Comparison of ENCODE assay signal across 9 cellular contexts in the genomic region with DNA sequence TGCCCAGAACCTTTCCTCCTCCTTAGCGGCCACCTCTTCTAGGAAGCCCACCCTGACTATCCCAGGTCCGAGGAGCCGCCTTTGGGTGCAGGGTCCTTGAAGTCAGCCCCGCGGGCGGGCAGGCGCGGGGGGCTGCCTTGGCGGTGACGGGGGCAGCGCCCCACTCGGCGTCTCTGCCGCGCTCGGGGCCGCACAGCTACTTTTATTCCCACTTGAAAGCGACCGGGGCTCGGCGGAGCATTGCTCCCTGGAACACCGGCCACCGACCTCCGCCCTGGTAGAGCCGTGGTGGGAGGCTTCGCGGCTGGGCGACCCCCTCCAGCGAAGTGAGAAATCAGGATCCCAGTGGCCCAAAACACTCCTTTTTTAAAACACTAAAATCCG.
DNase-seq lines count a peak whose midpoint lies in the region; TF ChIP-seq lines count a peak whose summit lies in the region.
"Had no signal": no experiment of that assay in that cellular context is flagged by ENCODE, and none has a peak within 500 bp of the region (broad histone marks: within the 10 kb centered on the region; RNA-seq: fewer than 3 reads in every experiment).

No MANE protein-coding gene starts in this region.

- H3K9me3 ChIP-seq in BLaER1 (peaks cover 9% of the 10 kb centered on the region; the same call in 1 of the 2 replicates), Loucy (ENCODE audit: insufficient read depth, low read depth, low read length) (no peaks in the 10 kb centered on the region; the same call in 1 of the 2 replicates)

- peaks cover 44% of the 10 kb centered on the region for H4K20me1 ChIP-seq in BLaER1
- no peaks in the 10 kb centered on the region for H4K20me1 ChIP-seq in Loucy (ENCODE audit: insufficient read depth, low read length, poor library complexity, severe bottlenecking)

- no peaks in the 10 kb centered on the region for H3K9me2 ChIP-seq in Loucy (replicated peaks; ENCODE audit: low read depth, low read length)

- H3K4me3 ChIP-seq in BLaER1: peak overlapping the region; percentile 72
- H3K4me3 ChIP-seq in Loucy (ENCODE audit: low read length, poor library complexity, severe bottlenecking): peak overlapping the region; percentile 59

- peaks cover 11% of the 10 kb centered on the region for H3K4me1 Mint-ChIP-seq in nephron

- no peak overlapping the region for H3K27ac Mint-ChIP-seq in nephron

- H3K36me3 ChIP-seq in BLaER1 (peaks cover 28% of the 10 kb centered on the region), Loucy (ENCODE audit: insufficient read depth, low read length) (no peaks in the 10 kb centered on the region)

- H3K4me2 ChIP-seq in BLaER1: peak overlapping the region; percentile 99
- H3K4me2 ChIP-seq in Loucy (ENCODE audit: low read depth, low read length, poor library complexity, severe bottlenecking): peak overlapping the region; percentile 64

- H3K27ac ChIP-seq in BLaER1 (peak overlapping the region; percentile 59), cingulate gyrus (ENCODE audit: low read depth, low read length) (peak overlapping the region; percentile 72)

- no peaks in the 10 kb centered on the region for H3K9me3 Mint-ChIP-seq in nephron

- H3K4me3 Mint-ChIP-seq in nephron: peak overlapping the region; percentile 73 to 79 (median 73)

- TF ChIP-seq CTCF in Loucy (conservative IDR thresholded peaks at IDR 0.05; ENCODE audit: low read length): no peak
- no peak for TF ChIP-seq CTCF in nephron (IDR thresholded peaks at IDR 0.05; ENCODE audit: unreplicated experiment in 3 of 3)

- H3K27me3 ChIP-seq in BLaER1 (no peaks in the 10 kb centered on the region), Loucy (ENCODE audit: insufficient read depth, low read length, poor library complexity, severe bottlenecking) (no peaks in the 10 kb centered on the region)

- H2AFZ ChIP-seq in Loucy (ENCODE audit: low read length): no peak overlapping the region

- H3K9ac ChIP-seq in BLaER1 (peak overlapping the region; percentile 76), Loucy (ENCODE audit: low read depth, low read length, poor library complexity, severe bottlenecking) (no peak overlapping the region)

- H3K36me3 Mint-ChIP-seq in nephron (ENCODE audit: low read depth): peaks cover 16% of the 10 kb centered on the region

- no peaks in the 10 kb centered on the region for H3K79me2 ChIP-seq in Loucy (ENCODE audit: insufficient read depth, low read length)

- no peaks in the 10 kb centered on the region for H3F3A ChIP-seq in Loucy (ENCODE audit: low read depth)

- H3K27me3 Mint-ChIP-seq in nephron (ENCODE audit: low read depth): peaks cover 17% of the 10 kb centered on the region

- H3K4me1 ChIP-seq in BLaER1 (peaks cover 70% of the 10 kb centered on the region), Loucy (ENCODE audit: insufficient read depth, low read length, poor library complexity, severe bottlenecking) (peaks cover 8% of the 10 kb centered on the region)

- DNase-seq in NCI-H526 (lab: John Stamatoyannopoulos, UW) (no peak), NCI-H2029 (lab: John Stamatoyannopoulos, UW) (no peak)
- no peak for DNase-seq in stimulated activated CD4-positive, alpha-beta T cell treated with anti-CD3 and anti-CD28 coated beads, Interleukin-4, amount 100 ng/mL, for 24 hours
- DNase-seq in stimulated activated CD4-positive, alpha-beta T cell treated with anti-CD3 and anti-CD28 coated beads, Interleukin-12 subunit alpha, Interleukin-12 subunit beta, amount 100 ng/mL, for 4 hours: no peak
- DNase-seq: cerebellar nuclear complex had no signal
